11 cellular contexts compared by ENCODE assay signal in the genomic region with DNA sequence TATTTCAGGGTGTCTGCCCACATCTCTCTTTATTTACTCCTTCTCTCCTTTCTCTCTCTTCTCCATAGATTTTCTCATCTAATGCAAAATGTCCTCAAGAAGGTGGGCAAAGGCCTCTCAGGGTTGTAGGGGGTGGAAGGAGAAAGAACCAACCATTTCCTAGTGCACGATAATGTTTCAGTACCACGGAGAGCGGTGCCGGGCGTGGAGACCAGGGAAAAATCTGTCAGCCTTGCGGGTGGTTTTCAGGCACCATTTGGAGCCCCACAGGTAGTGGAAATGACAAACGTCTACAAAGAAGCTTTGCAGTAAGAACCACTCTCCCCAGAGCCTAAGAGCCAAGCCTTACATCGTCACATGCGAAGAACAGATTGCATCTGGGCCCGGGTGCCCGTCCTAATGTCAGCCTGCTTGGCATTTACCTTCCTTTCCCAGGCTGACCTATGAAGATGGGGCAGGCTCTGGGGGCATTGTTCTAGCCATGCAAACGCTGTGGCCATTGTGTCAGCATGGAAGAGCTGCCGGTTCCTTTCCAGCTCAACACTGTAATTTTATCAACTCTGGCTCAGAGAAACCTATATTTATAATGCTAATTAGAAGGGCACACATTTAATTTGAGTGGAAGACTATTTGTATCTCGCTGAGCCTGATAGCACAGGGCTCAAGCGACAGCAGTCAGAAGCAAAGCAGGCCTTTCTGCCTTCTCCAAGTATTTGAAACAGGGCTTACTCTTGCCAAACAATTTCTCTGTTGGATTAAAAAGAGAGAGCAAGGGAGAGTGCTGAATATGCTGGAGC.
DNase-seq lines count a peak whose midpoint lies in the region; ATAC-seq and TF ChIP-seq lines count a peak whose summit lies in the region.
"Had no signal": no experiment of that assay in that cellular context is flagged by ENCODE, and none has a peak within 500 bp of the region (broad histone marks: within the 10 kb centered on the region; RNA-seq: fewer than 3 reads in every experiment).

No MANE protein-coding gene starts in this region.

- H3K9ac ChIP-seq in SK-N-SH = no peak overlapping the region

- H3K9me3 Mint-ChIP-seq in progenitor cell of endocrine pancreas (ENCODE audit: low read depth) = peaks cover 4% of the 10 kb centered on the region

- 64% methylated on average over 14 of the region's 15 CpGs for WGBS in SK-N-SH (ENCODE audit: low lambda C conversion rate)
- 48 to 57% (median 52%) methylated on average over 15 of the region's 15 CpGs for WGBS in stomach, 5 donors

- no peaks in the 10 kb centered on the region for H3K36me3 ChIP-seq in SK-N-SH (replicated peaks in 1 of 2; ENCODE audit: control insufficient read depth in 1 of 2, insufficient read depth in 2 of 2, low read length in 1 of 2)
- no peaks in the 10 kb centered on the region for H3K36me3 ChIP-seq in stomach

- no peaks in the 10 kb centered on the region for H3K79me2 ChIP-seq in SK-N-SH (ENCODE audit: insufficient read depth)

- intact Hi-C loops in stomach (cut with DNase I; ENCODE audit: low total_unique reads) = no loop called here

- ATAC-seq in SK-N-SH treated with all-trans-retinoic acid at 6 μM for 48 hours (no peak), HG03439 (IDR thresholded peaks at IDR 0.05; ENCODE audit: unreplicated experiment) (no peak), HG02798 (IDR thresholded peaks at IDR 0.05; ENCODE audit: poor library complexity, unreplicated experiment) (no peak)
- ATAC-seq: left lobe of liver had no signal

- H3K36me3 Mint-ChIP-seq in progenitor cell of endocrine pancreas (ENCODE audit: insufficient read depth) = peaks cover 1% of the 10 kb centered on the region

- H3K4me1 Mint-ChIP-seq in progenitor cell of endocrine pancreas (ENCODE audit: low read depth) = no peaks in the 10 kb centered on the region

- no peak overlapping the region for H2AFZ ChIP-seq in SK-N-SH (ENCODE audit: low read depth)

- no peak for TF ChIP-seq CTCF in SK-N-SH (IDR thresholded peaks at IDR 0.05)
- TF ChIP-seq CTCF in progenitor cell of endocrine pancreas (IDR thresholded peaks at IDR 0.05; ENCODE audit: unreplicated experiment) = no peak
- TF ChIP-seq CTCF in stomach (IDR thresholded peaks at IDR 0.05) = no peak

- H3K4me3 Mint-ChIP-seq in progenitor cell of endocrine pancreas (ENCODE audit: low read depth) = no peak overlapping the region

- POLR2A ChIA-PET in SK-N-SH (lab: Yijun Ruan, JAX) = no interaction called here

- no peak overlapping the region for H3K4me2 ChIP-seq in SK-N-SH

- CTCF ChIA-PET in SK-N-SH (lab: Yijun Ruan, JAX) = interaction anchor here (1.3 kb wide), 1 partner anchor 11 kb away, joined by 3 read pairs; no protein-coding TSS in a partner anchor

- H3K9me2 ChIP-seq in SK-N-SH = no peaks in the 10 kb centered on the region

- no peaks in the 10 kb centered on the region for H3K27me3 Mint-ChIP-seq in progenitor cell of endocrine pancreas

- H3F3A ChIP-seq in SK-N-SH (replicated peaks; ENCODE audit: insufficient read depth) = no peaks in the 10 kb centered on the region

- TF ChIP-seq POLR2A in stomach (IDR thresholded peaks at IDR 0.05) = no peak

- H3K27ac Mint-ChIP-seq in progenitor cell of endocrine pancreas = peak overlapping the region; percentile 46

- H4K20me1 ChIP-seq in SK-N-SH (ENCODE audit: insufficient read depth) = no peaks in the 10 kb centered on the region

- TF ChIP-seq EP300 in SK-N-SH (IDR thresholded peaks at IDR 0.05; ENCODE audit: borderline replicate concordance in 1 of 2, low read depth in 1 of 2, low read length in 1 of 2) (no peak), stomach (IDR thresholded peaks at IDR 0.05) (no peak)

- H3K27ac ChIP-seq in SK-N-SH (ENCODE audit: low read depth in 2 of 2, low read length in 1 of 2) = no peak overlapping the region
- peak overlapping the region; percentile 29 for H3K27ac ChIP-seq in cingulate gyrus (ENCODE audit: low read depth, low read length)
- no peak overlapping the region for H3K27ac ChIP-seq in stomach

- no peak for TF ChIP-seq RAD21 in SK-N-SH (IDR thresholded peaks at IDR 0.05; ENCODE audit: low read length)

- no peak overlapping the region for H3K4me3 ChIP-seq in SK-N-SH (ENCODE audit: low read depth in 2 of 2, low read length in 1 of 2)
- H3K4me3 ChIP-seq in stomach = no peak overlapping the region

- no peaks in the 10 kb centered on the region for H3K27me3 ChIP-seq in SK-N-SH (ENCODE audit: insufficient read depth)
- no peaks in the 10 kb centered on the region for H3K27me3 ChIP-seq in stomach

- H3K4me1 ChIP-seq in SK-N-SH (ENCODE audit: control insufficient read depth in 1 of 2, insufficient read depth in 2 of 2, low read depth in 1 of 2, low read length in 1 of 2) = no peaks in the 10 kb centered on the region; a peak in 2 of 4 replicates
- no peaks in the 10 kb centered on the region for H3K4me1 ChIP-seq in stomach

- DNase-seq in SK-N-SH = peak; percentile 15
- peak; percentile 76 for DNase-seq in NCI-H2227 treated with DMSO at 0.1 percent for 48 hours (lab: John Stamatoyannopoulos, UW)
- peak; percentile 48 for DNase-seq in progenitor cell of endocrine pancreas (ENCODE audit: low spot score, unreplicated experiment)
- DNase-seq in stomach = no peak
- DNase-seq: NCI-H1930; stimulated activated CD8-positive, alpha-beta memory T cell treated with anti-CD3 and anti-CD28 coated beads, Interleukin-4, amount 100 ng/mL, for 48 hours had no signal

- H3K9me3 ChIP-seq in SK-N-SH (no peaks in the 10 kb centered on the region), stomach (no peaks in the 10 kb centered on the region)

TF ChIP-seq in SK-N-SH, 30 proteins besides CTCF, POLR2A, EP300 and RAD21:
- TF ChIP-seq RCOR1 (IDR thresholded peaks at IDR 0.05; ENCODE audit: low read length) = no peak
- TF ChIP-seq, protein P1, sequence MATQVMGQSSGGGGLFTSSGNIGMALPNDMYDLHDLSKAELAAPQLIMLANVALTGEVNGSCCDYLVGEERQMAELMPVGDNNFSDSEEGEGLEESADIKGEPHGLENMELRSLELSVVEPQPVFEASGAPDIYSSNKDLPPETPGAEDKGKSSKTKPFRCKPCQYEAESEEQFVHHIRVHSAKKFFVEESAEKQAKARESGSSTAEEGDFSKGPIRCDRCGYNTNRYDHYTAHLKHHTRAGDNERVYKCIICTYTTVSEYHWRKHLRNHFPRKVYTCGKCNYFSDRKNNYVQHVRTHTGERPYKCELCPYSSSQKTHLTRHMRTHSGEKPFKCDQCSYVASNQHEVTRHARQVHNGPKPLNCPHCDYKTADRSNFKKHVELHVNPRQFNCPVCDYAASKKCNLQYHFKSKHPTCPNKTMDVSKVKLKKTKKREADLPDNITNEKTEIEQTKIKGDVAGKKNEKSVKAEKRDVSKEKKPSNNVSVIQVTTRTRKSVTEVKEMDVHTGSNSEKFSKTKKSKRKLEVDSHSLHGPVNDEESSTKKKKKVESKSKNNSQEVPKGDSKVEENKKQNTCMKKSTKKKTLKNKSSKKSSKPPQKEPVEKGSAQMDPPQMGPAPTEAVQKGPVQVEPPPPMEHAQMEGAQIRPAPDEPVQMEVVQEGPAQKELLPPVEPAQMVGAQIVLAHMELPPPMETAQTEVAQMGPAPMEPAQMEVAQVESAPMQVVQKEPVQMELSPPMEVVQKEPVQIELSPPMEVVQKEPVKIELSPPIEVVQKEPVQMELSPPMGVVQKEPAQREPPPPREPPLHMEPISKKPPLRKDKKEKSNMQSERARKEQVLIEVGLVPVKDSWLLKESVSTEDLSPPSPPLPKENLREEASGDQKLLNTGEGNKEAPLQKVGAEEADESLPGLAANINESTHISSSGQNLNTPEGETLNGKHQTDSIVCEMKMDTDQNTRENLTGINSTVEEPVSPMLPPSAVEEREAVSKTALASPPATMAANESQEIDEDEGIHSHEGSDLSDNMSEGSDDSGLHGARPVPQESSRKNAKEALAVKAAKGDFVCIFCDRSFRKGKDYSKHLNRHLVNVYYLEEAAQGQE (IDR thresholded peaks at IDR 0.05; ENCODE audit: low read depth, low read length) = peak; percentile 95

TF ChIP-seq in SK-N-SH treated with all-trans-retinoic acid at 6 μM for 48 hours, 23 proteins besides CTCF, POLR2A, EP300 and RAD21 (continues in another document):
- TF ChIP-seq SNAI2 (CRISPR knock-in tag; IDR thresholded peaks at IDR 0.05) (no peak), ZFP30 (CRISPR knock-in tag; IDR thresholded peaks at IDR 0.05) (no peak), ESRRG (CRISPR knock-in tag; IDR thresholded peaks at IDR 0.05) (no peak), BACH2 (CRISPR knock-in tag; IDR thresholded peaks at IDR 0.05; ENCODE audit: borderline replicate concordance) (no peak), ARNTL (CRISPR knock-in tag; IDR thresholded peaks at IDR 0.05; ENCODE audit: borderline replicate concordance, low read depth) (no peak), TCF4 (CRISPR knock-in tag; IDR thresholded peaks at IDR 0.05; ENCODE audit: borderline replicate concordance) (no peak), GLIS3 (CRISPR knock-in tag; IDR thresholded peaks at IDR 0.05) (no peak), OSR1 (CRISPR knock-in tag; IDR thresholded peaks at IDR 0.05) (no peak), ZFP3 (CRISPR knock-in tag; IDR thresholded peaks at IDR 0.05) (no peak), ZNF8 (CRISPR knock-in tag; IDR thresholded peaks at IDR 0.05) (no peak)
- TF ChIP-seq, protein P2, sequence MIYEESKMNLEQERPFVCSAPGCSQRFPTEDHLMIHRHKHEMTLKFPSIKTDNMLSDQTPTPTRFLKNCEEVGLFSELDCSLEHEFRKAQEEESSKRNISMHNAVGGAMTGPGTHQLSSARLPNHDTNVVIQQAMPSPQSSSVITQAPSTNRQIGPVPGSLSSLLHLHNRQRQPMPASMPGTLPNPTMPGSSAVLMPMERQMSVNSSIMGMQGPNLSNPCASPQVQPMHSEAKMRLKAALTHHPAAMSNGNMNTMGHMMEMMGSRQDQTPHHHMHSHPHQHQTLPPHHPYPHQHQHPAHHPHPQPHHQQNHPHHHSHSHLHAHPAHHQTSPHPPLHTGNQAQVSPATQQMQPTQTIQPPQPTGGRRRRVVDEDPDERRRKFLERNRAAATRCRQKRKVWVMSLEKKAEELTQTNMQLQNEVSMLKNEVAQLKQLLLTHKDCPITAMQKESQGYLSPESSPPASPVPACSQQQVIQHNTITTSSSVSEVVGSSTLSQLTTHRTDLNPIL (CRISPR knock-in tag; IDR thresholded peaks at IDR 0.05; ENCODE audit: low read depth) = no peak
